In the genomic region with DNA sequence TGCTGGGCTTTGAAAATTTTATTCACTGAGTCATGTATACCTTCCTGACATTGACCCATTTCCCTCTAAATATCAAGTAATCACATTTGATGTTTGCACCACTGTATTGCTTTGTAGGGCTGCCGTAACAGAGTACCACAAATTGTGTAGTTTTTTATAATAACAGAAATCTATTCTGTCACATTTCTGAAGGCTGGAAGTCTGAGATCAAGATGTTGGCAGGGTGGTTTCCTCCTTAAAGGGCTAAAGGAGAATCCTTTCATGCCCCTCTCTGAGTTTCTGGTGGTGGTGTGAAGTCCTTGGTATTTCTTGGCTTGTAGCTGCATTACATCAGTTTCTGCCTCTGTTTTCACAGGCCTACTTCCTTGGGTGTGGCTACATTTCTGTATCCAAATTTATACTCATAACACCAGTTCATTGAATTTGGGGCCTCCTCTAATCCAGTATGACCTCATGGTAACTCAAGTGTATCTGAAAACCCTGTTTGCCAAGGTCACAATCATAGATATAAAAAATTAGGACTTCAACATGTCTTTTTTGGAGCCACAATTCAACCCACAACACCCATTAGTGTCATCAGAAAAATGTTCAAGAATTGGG, we compare ENCODE assay signal across 1 cellular context.
TF ChIP-seq lines count a peak whose summit lies in the region.

No MANE protein-coding gene starts in this region.

TF ChIP-seq in GM23338, 12 proteins besides CTCF, POLR2A, EP300 and RAD21 (continued from another document):
- TF ChIP-seq, protein P1, sequence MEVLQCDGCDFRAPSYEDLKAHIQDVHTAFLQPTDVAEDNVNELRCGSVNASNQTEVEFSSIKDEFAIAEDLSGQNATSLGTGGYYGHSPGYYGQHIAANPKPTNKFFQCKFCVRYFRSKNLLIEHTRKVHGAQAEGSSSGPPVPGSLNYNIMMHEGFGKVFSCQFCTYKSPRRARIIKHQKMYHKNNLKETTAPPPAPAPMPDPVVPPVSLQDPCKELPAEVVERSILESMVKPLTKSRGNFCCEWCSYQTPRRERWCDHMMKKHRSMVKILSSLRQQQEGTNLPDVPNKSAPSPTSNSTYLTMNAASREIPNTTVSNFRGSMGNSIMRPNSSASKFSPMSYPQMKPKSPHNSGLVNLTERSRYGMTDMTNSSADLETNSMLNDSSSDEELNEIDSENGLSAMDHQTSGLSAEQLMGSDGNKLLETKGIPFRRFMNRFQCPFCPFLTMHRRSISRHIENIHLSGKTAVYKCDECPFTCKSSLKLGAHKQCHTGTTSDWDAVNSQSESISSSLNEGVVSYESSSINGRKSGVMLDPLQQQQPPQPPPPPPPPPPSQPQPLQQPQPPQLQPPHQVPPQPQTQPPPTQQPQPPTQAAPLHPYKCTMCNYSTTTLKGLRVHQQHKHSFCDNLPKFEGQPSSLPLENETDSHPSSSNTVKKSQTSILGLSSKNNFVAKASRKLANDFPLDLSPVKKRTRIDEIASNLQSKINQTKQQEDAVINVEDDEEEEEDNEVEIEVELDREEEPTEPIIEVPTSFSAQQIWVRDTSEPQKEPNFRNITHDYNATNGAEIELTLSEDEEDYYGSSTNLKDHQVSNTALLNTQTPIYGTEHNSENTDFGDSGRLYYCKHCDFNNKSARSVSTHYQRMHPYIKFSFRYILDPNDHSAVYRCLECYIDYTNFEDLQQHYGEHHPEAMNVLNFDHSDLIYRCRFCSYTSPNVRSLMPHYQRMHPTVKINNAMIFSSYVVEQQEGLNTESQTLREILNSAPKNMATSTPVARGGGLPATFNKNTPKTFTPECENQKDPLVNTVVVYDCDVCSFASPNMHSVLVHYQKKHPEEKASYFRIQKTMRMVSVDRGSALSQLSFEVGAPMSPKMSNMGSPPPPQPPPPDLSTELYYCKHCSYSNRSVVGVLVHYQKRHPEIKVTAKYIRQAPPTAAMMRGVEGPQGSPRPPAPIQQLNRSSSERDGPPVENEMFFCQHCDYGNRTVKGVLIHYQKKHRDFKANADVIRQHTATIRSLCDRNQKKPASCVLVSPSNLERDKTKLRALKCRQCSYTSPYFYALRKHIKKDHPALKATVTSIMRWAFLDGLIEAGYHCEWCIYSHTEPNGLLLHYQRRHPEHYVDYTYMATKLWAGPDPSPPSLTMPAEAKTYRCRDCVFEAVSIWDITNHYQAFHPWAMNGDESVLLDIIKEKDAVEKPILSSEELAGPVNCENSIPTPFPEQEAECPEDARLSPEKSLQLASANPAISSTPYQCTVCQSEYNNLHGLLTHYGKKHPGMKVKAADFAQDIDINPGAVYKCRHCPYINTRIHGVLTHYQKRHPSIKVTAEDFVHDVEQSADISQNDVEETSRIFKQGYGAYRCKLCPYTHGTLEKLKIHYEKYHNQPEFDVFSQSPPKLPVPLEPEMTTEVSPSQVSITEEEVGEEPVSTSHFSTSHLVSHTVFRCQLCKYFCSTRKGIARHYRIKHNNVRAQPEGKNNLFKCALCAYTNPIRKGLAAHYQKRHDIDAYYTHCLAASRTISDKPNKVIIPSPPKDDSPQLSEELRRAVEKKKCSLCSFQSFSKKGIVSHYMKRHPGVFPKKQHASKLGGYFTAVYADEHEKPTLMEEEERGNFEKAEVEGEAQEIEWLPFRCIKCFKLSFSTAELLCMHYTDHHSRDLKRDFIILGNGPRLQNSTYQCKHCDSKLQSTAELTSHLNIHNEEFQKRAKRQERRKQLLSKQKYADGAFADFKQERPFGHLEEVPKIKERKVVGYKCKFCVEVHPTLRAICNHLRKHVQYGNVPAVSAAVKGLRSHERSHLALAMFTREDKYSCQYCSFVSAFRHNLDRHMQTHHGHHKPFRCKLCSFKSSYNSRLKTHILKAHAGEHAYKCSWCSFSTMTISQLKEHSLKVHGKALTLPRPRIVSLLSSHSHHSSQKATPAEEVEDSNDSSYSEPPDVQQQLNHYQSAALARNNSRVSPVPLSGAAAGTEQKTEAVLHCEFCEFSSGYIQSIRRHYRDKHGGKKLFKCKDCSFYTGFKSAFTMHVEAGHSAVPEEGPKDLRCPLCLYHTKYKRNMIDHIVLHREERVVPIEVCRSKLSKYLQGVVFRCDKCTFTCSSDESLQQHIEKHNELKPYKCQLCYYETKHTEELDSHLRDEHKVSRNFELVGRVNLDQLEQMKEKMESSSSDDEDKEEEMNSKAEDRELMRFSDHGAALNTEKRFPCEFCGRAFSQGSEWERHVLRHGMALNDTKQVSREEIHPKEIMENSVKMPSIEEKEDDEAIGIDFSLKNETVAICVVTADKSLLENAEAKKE (CRISPR knock-in tag; IDR thresholded peaks at IDR 0.05) = no peak
- no peak for TF ChIP-seq CREB1 (CRISPR knock-in tag; IDR thresholded peaks at IDR 0.05; ENCODE audit: low read depth)
- TF ChIP-seq JUNB (IDR thresholded peaks at IDR 0.05; ENCODE audit: unreplicated experiment) = no peak
- TF ChIP-seq, protein P2, sequence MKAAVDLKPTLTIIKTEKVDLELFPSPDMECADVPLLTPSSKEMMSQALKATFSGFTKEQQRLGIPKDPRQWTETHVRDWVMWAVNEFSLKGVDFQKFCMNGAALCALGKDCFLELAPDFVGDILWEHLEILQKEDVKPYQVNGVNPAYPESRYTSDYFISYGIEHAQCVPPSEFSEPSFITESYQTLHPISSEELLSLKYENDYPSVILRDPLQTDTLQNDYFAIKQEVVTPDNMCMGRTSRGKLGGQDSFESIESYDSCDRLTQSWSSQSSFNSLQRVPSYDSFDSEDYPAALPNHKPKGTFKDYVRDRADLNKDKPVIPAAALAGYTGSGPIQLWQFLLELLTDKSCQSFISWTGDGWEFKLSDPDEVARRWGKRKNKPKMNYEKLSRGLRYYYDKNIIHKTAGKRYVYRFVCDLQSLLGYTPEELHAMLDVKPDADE (IDR thresholded peaks at IDR 0.05) = no peak
